Comparison of ENCODE assay signal across 8 cellular contexts in genomic region chr7:106166651-106167342, GRCh38. TPM values are rescaled to one million over a fixed set of nuclear protein-coding genes. Genes with fewer than 3 reads are reported as not detected.
DNase-seq lines count a peak whose midpoint lies in the region; ATAC-seq and TF ChIP-seq lines count a peak whose summit lies in the region.

No MANE protein-coding gene starts in this region.

- H3K36me3 ChIP-seq in GM23338 (ENCODE audit: insufficient read depth), result no peaks in the 10 kb centered on the region

- H3K4me2 ChIP-seq in GM23338, result no peak overlapping the region

- no peak overlapping the region for H3K4me3 Mint-ChIP-seq in GM23338

- H3K4me1 ChIP-seq in GM23338 (ENCODE audit: insufficient read depth), result no peaks in the 10 kb centered on the region

- H3K79me2 ChIP-seq in GM23338 (replicated peaks; ENCODE audit: insufficient read depth), result no peaks in the 10 kb centered on the region

- H3K27me3 ChIP-seq in GM23338 (ENCODE audit: insufficient read depth), result no peaks in the 10 kb centered on the region

- H3K4me3 ChIP-seq in GM23338 (no peak overlapping the region), retinal pigment epithelial cell (ENCODE audit: low read length) (no peak overlapping the region), lower leg skin (ENCODE audit: low read depth, poor library complexity, severe bottlenecking) (no peak overlapping the region)

- no peak overlapping the region for H3K27ac ChIP-seq in GM23338 (ENCODE audit: low read depth)

- H3K9me2 ChIP-seq in GM23338 (ENCODE audit: insufficient read depth), result no peaks in the 10 kb centered on the region

- no peak overlapping the region for H3K27ac Mint-ChIP-seq in GM23338

- no peaks in the 10 kb centered on the region for H3F3A ChIP-seq in GM23338 (replicated peaks; ENCODE audit: low read depth)

- H4K20me1 ChIP-seq in GM23338 (replicated peaks; ENCODE audit: insufficient read depth), result no peaks in the 10 kb centered on the region

- intact Hi-C loops in left ventricle myocardium superior (cut with micrococcal nuclease) (no loop called here), lower leg skin (cut with DNase I; ENCODE audit: low total_unique reads) (no loop called here)

- H3K9me3 Mint-ChIP-seq in GM23338, result peaks cover 11% of the 10 kb centered on the region

- H3K36me3 Mint-ChIP-seq in GM23338 (ENCODE audit: low read depth), result peaks cover 5% of the 10 kb centered on the region; the same call in 1 of the 3 replicates

- DNase-seq in CMK (ENCODE audit: low read depth), result peak; percentile 15
- peak; percentile 88 for DNase-seq in GM23338 (ENCODE audit: low spot score)
- DNase-seq in NCI-H345 treated with DMSO at 0.1 percent for 48 hours (lab: John Stamatoyannopoulos, UW; ENCODE audit: unreplicated experiment), result peak; percentile 54
- DNase-seq in amniotic epithelial cell (ENCODE audit: low read depth), result peak; percentile 83
- DNase-seq in left ventricle myocardium superior, result no peak
- peak; percentile 34 for DNase-seq in retinal pigment epithelial cell (ENCODE audit: low read depth)
- DNase-seq in lower leg skin (ENCODE audit: low spot score in 2 of 2), result no peak

- ATAC-seq in GM23338 (peak; percentile 77), left ventricle myocardium superior (peak; percentile 78), GM19463 (IDR thresholded peaks at IDR 0.05; ENCODE audit: unreplicated experiment) (no peak)

- no peak overlapping the region for H2AFZ ChIP-seq in GM23338

- no peaks in the 10 kb centered on the region for H3K27me3 Mint-ChIP-seq in GM23338 (ENCODE audit: insufficient read depth, low read depth, poor library complexity)

- no peak for TF ChIP-seq POLR2A in lower leg skin (IDR thresholded peaks at IDR 0.05)

- WGBS in lower leg skin, 2 donors, result 55 to 58% methylated on average over 7 of the region's 7 CpGs

- peaks cover 12% of the 10 kb centered on the region; the same call in 2 of the 3 replicates for H3K4me1 Mint-ChIP-seq in GM23338

- TF ChIP-seq CTCF in GM23338 (conservative IDR thresholded peaks at IDR 0.05; ENCODE audit: low read depth in 2 of 2) (peak; percentile 85 to 96), retinal pigment epithelial cell (conservative IDR thresholded peaks at IDR 0.05; ENCODE audit: low read depth, low read length) (peak; percentile 78), lower leg skin (IDR thresholded peaks at IDR 0.05) (peak in 1 of 3 donors; percentile 42)

TF ChIP-seq in GM23338, 12 proteins besides CTCF, POLR2A, EP300 and RAD21:
- TF ChIP-seq CREB1 (CRISPR knock-in tag; IDR thresholded peaks at IDR 0.05; ENCODE audit: low read depth) (peak; percentile 83), ZNF114 (CRISPR knock-in tag; IDR thresholded peaks at IDR 0.05) (no peak)

RNA-seq across cellular contexts. Expression of gene SYPL1, which starts 54.7 kb away (rescaled TPM):
- 52.7 and 78.1 TPM in 2 replicates for total RNA-seq in GM23338 (2014; rRNA removed; shearing (Covaris generic))
- polyA plus RNA-seq in GM23338 (2016; fragmentation: Nextera tagmentation; extraction: Ambion mirVana), result 39.0 and 39.3 TPM in 2 replicates
- 96.3 TPM for total RNA-seq in left ventricle myocardium superior
- total RNA-seq in lower leg skin, result 10 to 100 TPM; 77.7 to 96.7 (median 89.6) TPM

Comparison
In these comparisons a context has a peak if more than half of its experiments do, and no peak if none do; other contexts are left out.
1. DNase-seq: peak in CMK (single experiment), GM23338 (single experiment), NCI-H345 treated with DMSO at 0.1 percent for 48 hours (single experiment), amniotic epithelial cell (single experiment) and retinal pigment epithelial cell (single experiment); none in left ventricle myocardium superior (single experiment) and lower leg skin (0 of 2).